Comparison of ENCODE assay signal across 8 cellular contexts in the genomic region with DNA sequence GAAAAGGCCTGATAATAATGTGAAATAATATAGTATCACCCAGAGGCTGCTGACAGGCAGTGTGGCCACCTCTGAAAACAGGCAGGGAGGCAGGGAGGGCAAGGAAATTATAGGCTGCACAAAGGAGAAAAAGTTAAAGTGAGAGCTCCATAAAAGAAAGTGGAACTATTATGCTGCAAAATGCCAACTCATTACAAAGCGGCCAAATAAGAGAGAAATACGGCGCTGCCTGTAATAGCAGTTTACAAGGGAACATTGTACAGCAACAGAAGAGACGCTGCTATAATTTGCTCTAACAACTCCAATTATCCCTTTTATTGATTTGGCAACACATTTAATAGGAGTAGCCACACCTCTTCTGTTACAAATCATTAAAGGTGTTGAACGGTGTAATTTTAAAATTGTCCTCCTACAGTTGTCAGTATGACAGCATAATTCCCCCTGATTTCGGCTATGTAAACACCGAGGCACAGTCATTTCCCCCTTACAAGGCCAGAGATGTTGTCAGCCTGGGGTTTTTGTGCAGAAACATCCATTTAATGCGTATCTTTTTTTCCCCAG.
DNase-seq lines count a peak whose midpoint lies in the region; ATAC-seq and TF ChIP-seq lines count a peak whose summit lies in the region.

No MANE protein-coding gene starts in this region.

- H3K4me1 Mint-ChIP-seq in T-helper 2 cell treated with Interferon-gamma antibody and Interleukin-4, amounts not matched to agents 5 μg/mL and 100 μg/mL, for 36 hours (ENCODE audit: low read depth): peaks cover 51% of the 10 kb centered on the region

- H3K27me3 ChIP-seq in ACC112 (ENCODE audit: insufficient read depth, low read length) (peaks cover 75% of the 10 kb centered on the region), H7 (ENCODE audit: control insufficient read depth, insufficient read depth, low read length) (no peaks in the 10 kb centered on the region), upper lobe of left lung (peaks cover 0 to 4% (median 0%) of the 10 kb centered on the region in 4 donors)

- no peak for TF ChIP-seq POLR2A in upper lobe of left lung (IDR thresholded peaks at IDR 0.05)

- peaks cover 1% of the 10 kb centered on the region for H3K36me3 Mint-ChIP-seq in T-helper 2 cell treated with Interferon-gamma antibody and Interleukin-4, amounts not matched to agents 5 μg/mL and 100 μg/mL, for 36 hours (ENCODE audit: low read depth)

- H3K4me3 ChIP-seq in ACC112 (ENCODE audit: low read depth, low read length) (peak overlapping the region; percentile 67), H7 (ENCODE audit: insufficient read depth, low read depth, low read length) (peak overlapping the region; percentile 56), upper lobe of left lung (peak overlapping the region in 3 of 4 donors; percentile 36 to 53 (median 53))

- DNase-seq in H7 (no peak), iris pigment epithelial cell (ENCODE audit: low read depth) (peak; percentile 49), upper lobe of left lung (no peak), KBM-7 (no peak)
- no peak for DNase-seq in T-helper 2 cell treated with Interferon-gamma antibody and Interleukin-4, amounts not matched to agents 5 μg/mL and 100 μg/mL, for 36 hours (ENCODE audit: low spot score)
- no peak for DNase-seq in activated effector memory CD4-positive, alpha-beta T cell treated with anti-CD3 and anti-CD28 coated beads, Interleukin-2, amount 50 U/mL, for 16 hours

- H3K9me3 ChIP-seq in upper lobe of left lung: no peaks in the 10 kb centered on the region

- peaks cover 6% of the 10 kb centered on the region for H3K4me1 ChIP-seq in ACC112 (ENCODE audit: control insufficient read depth, insufficient read depth, low read length, unreplicated experiment)
- peaks cover 7 to 16% (median 14%) of the 10 kb centered on the region in 4 donors for H3K4me1 ChIP-seq in upper lobe of left lung

- peak overlapping the region; percentile 82 for H2AFZ ChIP-seq in ACC112 (ENCODE audit: low read length, unreplicated experiment)

- ATAC-seq in upper lobe of left lung (ENCODE audit: low FRiP score in 2 of 2) (no peak), HG02840 (IDR thresholded peaks at IDR 0.05; ENCODE audit: low FRiP score, unreplicated experiment) (no peak)

- no peaks in the 10 kb centered on the region for H3K36me3 ChIP-seq in ACC112 (ENCODE audit: insufficient read depth, low read length)
- no peaks in the 10 kb centered on the region for H3K36me3 ChIP-seq in H7 (replicated peaks; ENCODE audit: control insufficient read depth, insufficient read depth, low read length)
- H3K36me3 ChIP-seq in upper lobe of left lung: no peaks in the 10 kb centered on the region

- H3K79me2 ChIP-seq in ACC112 (ENCODE audit: control insufficient read depth, insufficient read depth, low read length, unreplicated experiment): no peaks in the 10 kb centered on the region

- H3K9me3 Mint-ChIP-seq in T-helper 2 cell treated with Interferon-gamma antibody and Interleukin-4, amounts not matched to agents 5 μg/mL and 100 μg/mL, for 36 hours: no peaks in the 10 kb centered on the region

- no peak for TF ChIP-seq CTCF in upper lobe of left lung (IDR thresholded peaks at IDR 0.05)

- peak overlapping the region; percentile 98 for H3K27ac Mint-ChIP-seq in T-helper 2 cell treated with Interferon-gamma antibody and Interleukin-4, amounts not matched to agents 5 μg/mL and 100 μg/mL, for 36 hours

- no peaks in the 10 kb centered on the region for H3K27me3 Mint-ChIP-seq in T-helper 2 cell treated with Interferon-gamma antibody and Interleukin-4, amounts not matched to agents 5 μg/mL and 100 μg/mL, for 36 hours (ENCODE audit: low read depth)

- in situ Hi-C loops in KBM-7 (cut with MboI; ENCODE audit: low pct_unique_long_range_greater_than_20kb, low sequenced_read_pairs): no loop called here

- WGBS in upper lobe of left lung, 2 donors: 33 to 39% methylated on average over 8 of the region's 8 CpGs

- TF ChIP-seq EP300 in upper lobe of left lung (IDR thresholded peaks at IDR 0.05): no peak

- no peak overlapping the region for H3K27ac ChIP-seq in ACC112 (ENCODE audit: low read depth, low read length)
- peak overlapping the region in 1 of 4 donors; percentile 80 for H3K27ac ChIP-seq in upper lobe of left lung

- peak overlapping the region; percentile 80 for H3K4me3 Mint-ChIP-seq in T-helper 2 cell treated with Interferon-gamma antibody and Interleukin-4, amounts not matched to agents 5 μg/mL and 100 μg/mL, for 36 hours
